ENCODE assay signal across 8 cellular contexts in the genomic region with DNA sequence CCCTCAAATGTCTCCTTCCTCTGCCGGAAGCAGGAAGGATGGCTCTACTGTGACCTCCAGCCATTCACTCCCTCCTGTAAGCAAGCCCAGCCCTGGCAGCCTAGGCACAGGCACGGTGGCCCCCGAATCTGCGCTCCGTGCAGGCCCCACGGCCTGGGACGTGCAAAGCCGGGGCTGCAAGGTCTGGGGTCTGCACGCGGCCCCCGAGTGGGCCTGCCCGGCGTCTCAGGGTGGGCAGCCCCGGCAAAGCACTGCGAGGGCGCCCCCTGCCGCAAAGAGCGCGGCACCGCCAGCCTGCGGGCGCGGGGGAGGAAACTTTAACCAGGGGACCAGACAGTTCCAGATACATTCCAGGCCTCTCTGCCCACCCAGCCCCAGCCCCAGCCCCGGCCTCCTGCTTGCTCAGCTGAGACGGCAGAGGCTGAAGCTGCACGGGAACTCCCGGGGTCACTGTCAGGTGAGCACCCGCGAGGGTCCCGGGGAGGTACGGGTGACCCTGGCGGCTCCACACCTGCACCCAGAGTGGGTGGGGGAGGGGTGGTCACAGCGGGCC.
DNase-seq lines count a peak whose midpoint lies in the region; ATAC-seq, FAIRE-seq and TF ChIP-seq lines count a peak whose summit lies in the region.

No MANE protein-coding gene starts in this region.

- TF ChIP-seq POLR2A in GM12878 (IDR thresholded peaks at IDR 0.05; ENCODE audit: low read depth, low read length) (no peak), stomach (IDR thresholded peaks at IDR 0.05) (no peak)

- H4K20me1 ChIP-seq in GM12878 (ENCODE audit: control insufficient read depth, insufficient read depth): no peaks in the 10 kb centered on the region

- H3K27ac ChIP-seq in GM12878 (ENCODE audit: control insufficient read depth, insufficient read depth) (no peak overlapping the region), kidney (ENCODE audit: low read depth in 2 of 2, low read length in 2 of 2) (peak overlapping the region; percentile 40 to 63), stomach (peak overlapping the region in 4 of 5 donors; percentile 6 to 57 (median 28))

- TF ChIP-seq RAD21 in GM12878 (IDR thresholded peaks at IDR 0.05; ENCODE audit: insufficient read depth, low read depth, low read length): peak; percentile 61

- H3K36me3 ChIP-seq in MG63 (no peaks in the 10 kb centered on the region), GM12878 (ENCODE audit: control insufficient read depth in 2 of 2, insufficient read depth in 2 of 2, low read length in 1 of 2) (no peaks in the 10 kb centered on the region; a peak in 1 of 4 replicates), kidney (ENCODE audit: control insufficient read depth in 1 of 2, insufficient read depth in 2 of 2, low read length in 2 of 2) (peaks cover 21 to 33% of the 10 kb centered on the region in 2 donors), stomach (peaks cover 27 to 67% (median 52%) of the 10 kb centered on the region in 4 donors)

- no peaks in the 10 kb centered on the region for H3K79me2 ChIP-seq in GM12878 (ENCODE audit: control insufficient read depth, insufficient read depth, low read length)

- SMC1A ChIA-PET in GM12878 (lab: Charles Lee; ENCODE audit: uncharacterized antibody, unreplicated experiment): no interaction called here

- peak; percentile 74 for TF ChIP-seq CTCF in GM12865 (IDR thresholded peaks at IDR 0.05; ENCODE audit: insufficient read depth, low read depth, low read length, missing control alignments)
- TF ChIP-seq CTCF in GM12878 (IDR thresholded peaks at IDR 0.05 in 2 of 3, conservative IDR thresholded peaks at IDR 0.05 in 1 of 3; ENCODE audit: control insufficient read depth in 2 of 3, extremely low read depth in 1 of 3, insufficient read depth in 1 of 3, low read depth in 3 of 3, low read length in 3 of 3): peak; percentile 64 to 68 (median 65)
- peak; percentile 75 for TF ChIP-seq CTCF in kidney (IDR thresholded peaks at IDR 0.05; ENCODE audit: borderline replicate concordance, extremely low read depth, insufficient read depth)
- TF ChIP-seq CTCF in stomach (IDR thresholded peaks at IDR 0.05): peak in 5 of 7 experiments; percentile 57 to 75 (median 74)

- H3K27me3 ChIP-seq in MG63 (no peaks in the 10 kb centered on the region), GM12878 (replicated peaks in 1 of 2; ENCODE audit: control insufficient read depth in 2 of 2, insufficient read depth in 2 of 2, low read length in 1 of 2) (no peaks in the 10 kb centered on the region), stomach (no peaks in the 10 kb centered on the region)

- in situ Hi-C loops in GM12878 (cut with MboI): no loop called here

- intact Hi-C loops in GM12878 (cut with micrococcal nuclease; ENCODE audit: unreplicated experiment): no loop called here
- intact Hi-C loops in kidney (cut with DNase I): no loop called here
- intact Hi-C loops in stomach (cut with DNase I; ENCODE audit: low total_unique reads): no loop called here

- H3K4me3 ChIP-seq in GM12865 (ENCODE audit: low read depth, low read length): peak overlapping the region; percentile 35
- H3K4me3 ChIP-seq in MG63: peak overlapping the region; percentile 18; the same call in 1 of the 2 replicates
- no peak overlapping the region; the same call in 1 of the 2 replicates for H3K4me3 ChIP-seq in GM12878
- H3K4me3 ChIP-seq in kidney (ENCODE audit: low read length in 2 of 2): peak overlapping the region in 1 of 2 donors; percentile 37
- H3K4me3 ChIP-seq in stomach: peak overlapping the region; percentile 47 to 56 (median 50)

- no peak for TF ChIP-seq EP300 in GM12878 (IDR thresholded peaks at IDR 0.05; ENCODE audit: borderline replicate concordance in 1 of 2, control insufficient read depth in 1 of 2, low read depth in 2 of 2, low read length in 2 of 2)
- no peak for TF ChIP-seq EP300 in stomach (IDR thresholded peaks at IDR 0.05)

- H3K4me1 ChIP-seq in GM12878 (ENCODE audit: control insufficient read depth, insufficient read depth, low read length) (no peaks in the 10 kb centered on the region), kidney (ENCODE audit: control insufficient read depth in 1 of 2, insufficient read depth in 1 of 2, low read depth in 1 of 2, low read length in 2 of 2) (peaks cover 10 to 31% of the 10 kb centered on the region in 2 donors), stomach (peaks cover 23 to 43% (median 30%) of the 10 kb centered on the region in 4 donors)

- H3K9me3 ChIP-seq in MG63: no peaks in the 10 kb centered on the region
- no peaks in the 10 kb centered on the region for H3K9me3 ChIP-seq in GM12878 (replicated peaks; ENCODE audit: control insufficient read depth, insufficient read depth, low read length)
- no peaks in the 10 kb centered on the region for H3K9me3 ChIP-seq in kidney (ENCODE audit: control insufficient read depth in 1 of 2, low read length in 2 of 2)
- no peaks in the 10 kb centered on the region for H3K9me3 ChIP-seq in stomach

- RAD21 ChIA-PET in GM12878 (lab: Charles Lee; ENCODE audit: unreplicated experiment): no interaction called here

- WGBS in GM12878 (ENCODE audit: insufficient coverage, insufficient replicate concordance, low lambda C conversion rate, missing lambda C conversion rate): 25% methylated on average over 27 of the region's 33 CpGs
- 11 to 34% (median 19%) methylated on average over 11 to 33 of the region's 33 CpGs for WGBS in stomach, 5 donors

- POLR2A ChIA-PET in GM12878 (lab: Charles Lee): no interaction called here

- H3K9ac ChIP-seq in GM12878 (ENCODE audit: control insufficient read depth, insufficient read depth, low read length): no peak overlapping the region
- H3K9ac ChIP-seq in kidney (ENCODE audit: low read length in 2 of 2): peak overlapping the region in 1 of 2 donors; percentile 19

- BruUV-seq in GM12878 (replicated peaks; lab: Mats Ljungman, UMichigan): no TSS peak

- CTCF ChIA-PET in GM12878 (lab: Yijun Ruan, JAX): interaction anchor here (0.6 kb wide), 1 partner anchor 764 kb away, joined by 3 read pairs; no protein-coding TSS in a partner anchor

- peak; percentile 81 for ATAC-seq in GM12878
- ATAC-seq in HG02610 (IDR thresholded peaks at IDR 0.05; ENCODE audit: unreplicated experiment): no peak
- ATAC-seq in HG03025 (IDR thresholded peaks at IDR 0.05; ENCODE audit: low FRiP score, unreplicated experiment): no peak

- peak; percentile 41 for DNase-seq in GM12865 (ENCODE audit: low read depth)
- DNase-seq in MG63: peak; percentile 35
- no peak for DNase-seq in GM12878 (ENCODE audit: low read depth, low spot score)
- peak; percentile 85 for DNase-seq in kidney
- peak; percentile 49 for DNase-seq in stomach
- no peak for DNase-seq in NCI-H146 treated with DMSO at 0.1 percent for 48 hours (lab: John Stamatoyannopoulos, UW; ENCODE audit: unreplicated experiment)

- FAIRE-seq in GM12878 (lab: Jason Lieb, UNC): no peak
- no peak for FAIRE-seq in kidney (lab: Jason Lieb, UNC)

- H3K4me2 ChIP-seq in GM12878 (ENCODE audit: control insufficient read depth, insufficient read depth): peak overlapping the region; percentile 55

- H2AFZ ChIP-seq in GM12878 (ENCODE audit: control insufficient read depth, low read depth, low read length): no peak overlapping the region; the same call in 1 of the 2 replicates

TF ChIP-seq in GM12878, 131 proteins besides CTCF, POLR2A, EP300 and RAD21:
- TF ChIP-seq SIN3A (IDR thresholded peaks at IDR 0.05; ENCODE audit: low read depth, low read length): no peak
- no peak for TF ChIP-seq SRF (IDR thresholded peaks at IDR 0.05; ENCODE audit: low read depth in 2 of 2, low read length in 2 of 2)
- TF ChIP-seq RFX5 (IDR thresholded peaks at IDR 0.05; ENCODE audit: low read depth, low read length): no peak
- 0 out of 2 replicates have a peak, but pooled peaks have one; percentile 43 for TF ChIP-seq GATAD2B (conservative IDR thresholded peaks at IDR 0.05; ENCODE audit: low read depth)
- no peak for TF ChIP-seq ZNF622 (IDR thresholded peaks at IDR 0.05)
- no peak for TF ChIP-seq ZBTB4 (CRISPR knock-in tag; IDR thresholded peaks at IDR 0.05)
- peak; percentile 45 for TF ChIP-seq SMC3 (IDR thresholded peaks at IDR 0.05; ENCODE audit: borderline replicate concordance, low read length)
- no peak for TF ChIP-seq IKZF2 (IDR thresholded peaks at IDR 0.05)
- no peak for TF ChIP-seq ATF7 (IDR thresholded peaks at IDR 0.05; ENCODE audit: low read depth)
- TF ChIP-seq EGR1 (IDR thresholded peaks at IDR 0.05; ENCODE audit: borderline replicate concordance in 1 of 2, low read depth in 2 of 2, low read length in 2 of 2): peak in 1 of 2 experiments; percentile 80; a peak in 2 of 3 replicates
- no peak for TF ChIP-seq NR2C1 (IDR thresholded peaks at IDR 0.05)
- TF ChIP-seq SMAD5 (IDR thresholded peaks at IDR 0.05; ENCODE audit: low read depth): no peak
- no peak for TF ChIP-seq ESRRA (IDR thresholded peaks at IDR 0.05; ENCODE audit: low read length)
- no peak for TF ChIP-seq JUND (IDR thresholded peaks at IDR 0.05; ENCODE audit: low read depth, low read length)
- TF ChIP-seq MTA3 (IDR thresholded peaks at IDR 0.05; ENCODE audit: borderline replicate concordance, low read length): no peak
- no peak for TF ChIP-seq EZH2 (IDR thresholded peaks at IDR 0.05; ENCODE audit: borderline replicate concordance, control insufficient read depth, low read depth, low read length)
- TF ChIP-seq MEF2B (IDR thresholded peaks at IDR 0.05; ENCODE audit: partially characterized antibody, poor library complexity, severe bottlenecking): no peak
- no peak for TF ChIP-seq ZNF217 (IDR thresholded peaks at IDR 0.05)

Comparison
In these comparisons a context has a peak if more than half of its experiments do, and no peak if none do; other contexts are left out.
1. DNase-seq: peak in GM12865 (single experiment), MG63 (single experiment), kidney (single experiment) and stomach (single experiment); none in GM12878 (single experiment) and NCI-H146 treated with DMSO at 0.1 percent for 48 hours (single experiment).
2. Peak in every context shown above with its lines, with median percentiles within 50 percentile points of each other: CTCF ChIP-seq.